ENCODE assay signal across 23 cellular contexts in the genomic region with DNA sequence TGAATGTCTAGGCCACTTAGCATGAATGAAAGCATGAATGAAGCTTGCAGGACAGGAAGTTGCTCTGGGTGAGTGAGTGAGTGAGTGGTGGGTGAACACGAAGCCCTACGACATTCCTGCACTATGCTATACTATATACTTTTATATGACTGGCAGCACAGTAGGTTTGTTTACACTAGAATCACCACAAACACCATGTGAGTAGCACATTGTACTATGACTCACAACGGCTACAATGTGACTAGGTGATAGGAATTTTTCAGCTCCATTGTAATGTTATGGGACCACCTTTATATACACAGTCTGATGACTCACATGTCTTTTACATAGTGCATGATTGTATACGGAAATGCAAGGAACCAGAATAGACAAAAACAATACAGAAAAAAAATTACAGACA.
"Had no signal": no experiment of that assay in that cellular context is flagged by ENCODE, and none has a peak within 500 bp of the region (broad histone marks: within the 10 kb centered on the region; RNA-seq: fewer than 3 reads in every experiment).

No MANE protein-coding gene starts in this region.

- H3K27me3 Mint-ChIP-seq: activated CD4-positive, alpha-beta T cell treated with anti-CD3 and anti-CD28 coated beads, Interleukin-2, amount 10 ng/mL, durations not matched to agents 7 days and 5 days had no signal

- H3K4me1 Mint-ChIP-seq: natural killer cell had no signal

- H3K27me3 ChIP-seq: ovary, upper lobe of left lung had no signal

- H3K4me3 Mint-ChIP-seq: activated CD4-positive, alpha-beta T cell treated with anti-CD3 and anti-CD28 coated beads, Interleukin-2, amount 10 ng/mL, durations not matched to agents 7 days and 5 days; activated CD8-positive, alpha-beta T cell treated with anti-CD3 and anti-CD28 coated beads, Interleukin-2, amount 10 ng/mL, durations not matched to agents 7 days and 5 days; activated T-helper 1 cell treated with anti-CD3 and anti-CD28 coated beads, Interleukin-12 subunit alpha, Interleukin-12 subunit beta, Interleukin-2, Interleukin-4 antibody, amounts not matched to agents 30 ng/mL and 10 ng/mL and 1 ng/mL, durations not matched to agents 14 hours and 24 hours and 36 hours; endodermal cell; natural killer cell had no signal

- H3K27ac ChIP-seq: coronary artery, epithelial cell of prostate, ovary, prostate gland, thoracic aorta, upper lobe of left lung, VCaP had no signal

- H3K9me3 Mint-ChIP-seq: endodermal cell had no signal

- H3K4me1 ChIP-seq: prostate gland, upper lobe of left lung had no signal

- DNase-seq: activated CD4-positive, alpha-beta T cell treated with anti-CD3 and anti-CD28 coated beads, Interleukin-2, amount 10 ng/mL, durations not matched to agents 7 days and 5 days; activated CD4-positive, CD25-positive, alpha-beta regulatory T cell treated with anti-CD3 and anti-CD28 coated beads, Interleukin-2, amount 50 U/mL, for 72 hours; activated CD8-positive, alpha-beta T cell treated with anti-CD3 and anti-CD28 coated beads, Interleukin-2, amount 10 ng/mL, durations not matched to agents 7 days and 5 days; aorta; cerebellar nuclear complex; endodermal cell; foreskin melanocyte; hypothalamus; left ventricle myocardium superior; mammary epithelial cell; midbrain; natural killer cell; ovary; stimulated activated CD4-positive, alpha-beta T cell treated with anti-CD3 and anti-CD28 coated beads, Interleukin-2, amount 100 ng/mL, for 48 hours; stimulated activated naive CD4-positive, alpha-beta T cell; upper lobe of left lung had no signal

- H3K36me3 ChIP-seq: ovary, prostate gland, thoracic aorta, upper lobe of left lung had no signal

- H3K27ac Mint-ChIP-seq: activated CD4-positive, alpha-beta T cell treated with anti-CD3 and anti-CD28 coated beads, Interleukin-2, amount 10 ng/mL, durations not matched to agents 7 days and 5 days; activated CD8-positive, alpha-beta T cell treated with anti-CD3 and anti-CD28 coated beads, Interleukin-2, amount 10 ng/mL, durations not matched to agents 7 days and 5 days; activated naive CD4-positive, alpha-beta T cell treated with anti-CD3 and anti-CD28 coated beads, Interleukin-2, amount 50 U/mL, for 72 hours; activated T-helper 1 cell treated with anti-CD3 and anti-CD28 coated beads, Interleukin-12 subunit alpha, Interleukin-12 subunit beta, Interleukin-2, Interleukin-4 antibody, amounts not matched to agents 30 ng/mL and 10 ng/mL and 1 ng/mL, durations not matched to agents 14 hours and 24 hours and 36 hours; endodermal cell; natural killer cell had no signal

- H3K4me3 ChIP-seq: coronary artery, ovary, prostate gland, thoracic aorta, upper lobe of left lung had no signal

- H3K36me3 Mint-ChIP-seq: activated naive CD4-positive, alpha-beta T cell treated with anti-CD3 and anti-CD28 coated beads, Interleukin-2, amount 50 U/mL, for 72 hours; natural killer cell had no signal

- ATAC-seq: activated CD8-positive, alpha-beta T cell treated with anti-CD3 and anti-CD28 coated beads, Interleukin-2, amount 10 ng/mL, durations not matched to agents 7 days and 5 days; activated naive CD4-positive, alpha-beta T cell treated with anti-CD3 and anti-CD28 coated beads, Interleukin-2, amount 50 U/mL, for 72 hours; left ventricle myocardium superior; natural killer cell had no signal
